ENCODE assay signal across 8 cellular contexts in genomic region chr12:48716168-48716492, GRCh38. TPM values are rescaled to one million over a fixed set of nuclear protein-coding genes. Genes with fewer than 3 reads are reported as not detected.
DNase-seq lines count a peak whose midpoint lies in the region; ATAC-seq and TF ChIP-seq lines count a peak whose summit lies in the region.

No MANE protein-coding gene starts in this region.

- H3K9me3 ChIP-seq in BLaER1 (peaks cover 18% of the 10 kb centered on the region), KOPT-K1 (ENCODE audit: insufficient read depth, low read length, poor library complexity, severe bottlenecking) (peaks cover 14% of the 10 kb centered on the region)

- TF ChIP-seq CTCF in dorsolateral prefrontal cortex (IDR thresholded peaks at IDR 0.05 in 54 of 56, conservative IDR thresholded peaks at IDR 0.05 in 2 of 56; ENCODE audit: low read depth in 1 of 56, partially characterized antibody in 56 of 56) = no peak
- TF ChIP-seq CTCF in natural killer cell (IDR thresholded peaks at IDR 0.05) = no peak

- H3K4me2 ChIP-seq in BLaER1 = peak overlapping the region; percentile 87

- DNase-seq in dorsolateral prefrontal cortex = no peak
- no peak for DNase-seq in natural killer cell
- DNase-seq in NCI-H510A treated with DMSO at 0.1 percent for 48 hours (lab: John Stamatoyannopoulos, UW) = no peak
- DNase-seq in NCI-H510A (lab: John Stamatoyannopoulos, UW) = no peak
- DNase-seq in DMS79 treated with DMSO at 0.1 percent for 48 hours (lab: John Stamatoyannopoulos, UW) = no peak

- H3K4me3 ChIP-seq in BLaER1 (peak overlapping the region; percentile 93), dorsolateral prefrontal cortex (peak overlapping the region; percentile 57 to 96 (median 83))

- H3K4me1 Mint-ChIP-seq in natural killer cell = peaks cover 38 to 40% of the 10 kb centered on the region in 2 donors

- intact Hi-C loops in dorsolateral prefrontal cortex (cut with DNase I) (loop anchor here (2.0 to 5.0 kb wide), 2 partner anchors 33 to 34 kb away; partner anchors contain the start of gene KANSL2 (in 2 of the 2)), natural killer cell (cut with micrococcal nuclease) (loop anchor here (1.0 to 5.0 kb wide), 2 partner anchors 34 to 1009 kb away; partner anchors contain the start of genes KANSL2 and RPAP3)

- H3K27ac ChIP-seq in BLaER1 = peak overlapping the region; percentile 96
- H3K27ac ChIP-seq in KOPT-K1 (ENCODE audit: low read depth, low read length, poor library complexity, severe bottlenecking) = peak overlapping the region; percentile 87
- H3K27ac ChIP-seq in dorsolateral prefrontal cortex = peak overlapping the region; percentile 52 to 98 (median 92)

- H4K20me1 ChIP-seq in BLaER1 = peaks cover 52% of the 10 kb centered on the region

- peak overlapping the region; percentile 94 to 99 for H3K27ac Mint-ChIP-seq in natural killer cell

- ATAC-seq in natural killer cell (no peak), GM18520 (IDR thresholded peaks at IDR 0.05; ENCODE audit: unreplicated experiment) (no peak)

- H3K27me3 Mint-ChIP-seq in natural killer cell (ENCODE audit: low read depth in 2 of 2) = peaks cover 0 to 5% of the 10 kb centered on the region in 2 donors

- H3K27me3 ChIP-seq in BLaER1 (no peaks in the 10 kb centered on the region), dorsolateral prefrontal cortex (no peaks in the 10 kb centered on the region)

- H3K4me1 ChIP-seq in BLaER1 = peaks cover 34% of the 10 kb centered on the region

- H3K36me3 Mint-ChIP-seq in natural killer cell = peaks cover 10% of the 10 kb centered on the region

- H3K4me3 Mint-ChIP-seq in natural killer cell = peak overlapping the region; percentile 95

- H3K9ac ChIP-seq in BLaER1 = peak overlapping the region; percentile 98

- H3K36me3 ChIP-seq in BLaER1 = peaks cover 39% of the 10 kb centered on the region
- H3K36me3 ChIP-seq in KOPT-K1 (ENCODE audit: insufficient read depth, low read length) = peaks cover 42% of the 10 kb centered on the region

- H3K9me3 Mint-ChIP-seq in natural killer cell = peaks cover 2 to 7% of the 10 kb centered on the region in 2 donors

RNA-seq across cellular contexts. Expression of gene CCNT1, which starts 0.4 kb away (rescaled TPM):
- total RNA-seq in dorsolateral prefrontal cortex (10 to 100 TPM; 27.7 to 58.9 (median 38.1) TPM), natural killer cell (100 to 1,000 TPM; 119 to 145 (median 120) TPM)

RNA-seq across cellular contexts. Expression of gene KANSL2, which starts 34.1 kb away (rescaled TPM):
- 10 to 100 TPM; 16.3 to 40.2 (median 25.6) TPM for total RNA-seq in dorsolateral prefrontal cortex
- total RNA-seq in natural killer cell = 100 to 1,000 TPM; 103 to 132 (median 125) TPM
